ENCODE assay signal across 2 cellular contexts in genomic region chr1:155186955-155187891, GRCh38.
TF ChIP-seq lines count a peak whose summit lies in the region.

No MANE protein-coding gene starts in this region.

TF ChIP-seq in SK-N-SH treated with all-trans-retinoic acid at 6 μM for 48 hours, 23 proteins besides CTCF, POLR2A, EP300 and RAD21:
- TF ChIP-seq RARB (CRISPR knock-in tag; IDR thresholded peaks at IDR 0.05), result no peak
- no peak for TF ChIP-seq ESRRG (CRISPR knock-in tag; IDR thresholded peaks at IDR 0.05)
- no peak for TF ChIP-seq BACH2 (CRISPR knock-in tag; IDR thresholded peaks at IDR 0.05; ENCODE audit: borderline replicate concordance)
- no peak for TF ChIP-seq CSDC2 (CRISPR knock-in tag; IDR thresholded peaks at IDR 0.05)
- no peak for TF ChIP-seq ZC3H10 (CRISPR knock-in tag; IDR thresholded peaks at IDR 0.05)
- no peak for TF ChIP-seq POU6F1 (CRISPR knock-in tag; IDR thresholded peaks at IDR 0.05; ENCODE audit: borderline replicate concordance, low read depth)
- TF ChIP-seq CSRNP3 (CRISPR knock-in tag; IDR thresholded peaks at IDR 0.05), result no peak
- TF ChIP-seq ZNF8 (CRISPR knock-in tag; IDR thresholded peaks at IDR 0.05), result no peak
- TF ChIP-seq OSR1 (CRISPR knock-in tag; IDR thresholded peaks at IDR 0.05), result no peak
- no peak for TF ChIP-seq GLIS3 (CRISPR knock-in tag; IDR thresholded peaks at IDR 0.05)
- no peak for TF ChIP-seq ZNF70 (CRISPR knock-in tag; IDR thresholded peaks at IDR 0.05)
- TF ChIP-seq ISL1 (CRISPR knock-in tag; IDR thresholded peaks at IDR 0.05), result no peak
- no peak for TF ChIP-seq ZFP30 (CRISPR knock-in tag; IDR thresholded peaks at IDR 0.05)
- no peak for TF ChIP-seq ARNTL (CRISPR knock-in tag; IDR thresholded peaks at IDR 0.05; ENCODE audit: borderline replicate concordance, low read depth)
- TF ChIP-seq TSHZ2 (CRISPR knock-in tag; IDR thresholded peaks at IDR 0.05), result no peak
- no peak for TF ChIP-seq ZNF565 (CRISPR knock-in tag; conservative IDR thresholded peaks at IDR 0.05; ENCODE audit: low read depth)
- TF ChIP-seq PATZ1 (CRISPR knock-in tag; IDR thresholded peaks at IDR 0.05; ENCODE audit: borderline replicate concordance), result no peak
- TF ChIP-seq TOX (CRISPR knock-in tag; IDR thresholded peaks at IDR 0.05; ENCODE audit: borderline replicate concordance), result no peak
- TF ChIP-seq CREB5 (CRISPR knock-in tag; IDR thresholded peaks at IDR 0.05; ENCODE audit: low read depth), result no peak
- no peak for TF ChIP-seq PPARA (CRISPR knock-in tag; IDR thresholded peaks at IDR 0.05; ENCODE audit: borderline replicate concordance)

TF ChIP-seq in SK-N-SH, 30 proteins besides CTCF, POLR2A, EP300 and RAD21 (continued from another document):
- TF ChIP-seq YY1 (IDR thresholded peaks at IDR 0.05; ENCODE audit: low read depth), result no peak
- TF ChIP-seq MEF2A (IDR thresholded peaks at IDR 0.05; ENCODE audit: borderline replicate concordance, low read depth), result no peak
- TF ChIP-seq GABPA (IDR thresholded peaks at IDR 0.05; ENCODE audit: low read depth), result no peak
- TF ChIP-seq USF1 (IDR thresholded peaks at IDR 0.05; ENCODE audit: borderline replicate concordance, low read depth), result no peak
- no peak for TF ChIP-seq EZH2phosphoT487 (IDR thresholded peaks at IDR 0.05; ENCODE audit: borderline replicate concordance, low read depth)
- no peak for TF ChIP-seq CHD2 (IDR thresholded peaks at IDR 0.05; ENCODE audit: low read length, partially characterized antibody)
- TF ChIP-seq NFIC (IDR thresholded peaks at IDR 0.05; ENCODE audit: borderline replicate concordance), result no peak
- no peak for TF ChIP-seq JUND (IDR thresholded peaks at IDR 0.05)
- no peak for TF ChIP-seq REST (IDR thresholded peaks at IDR 0.05; ENCODE audit: low read depth, low read length)
- TF ChIP-seq PBX3 (IDR thresholded peaks at IDR 0.05), result no peak
- TF ChIP-seq RFX5 (IDR thresholded peaks at IDR 0.05; ENCODE audit: low read length), result no peak
